In genomic region chr14:103141117-103141796, GRCh38 we compare ENCODE assay signal across 8 cellular contexts. TPM values are rescaled to one million over a fixed set of nuclear protein-coding genes. Genes with fewer than 3 reads are reported as not detected.
A peak's percentile ranks its signal among the peaks of the same experiment; 100 is the strongest.
DNase-seq lines count a peak whose midpoint lies in the region; ATAC-seq lines count a peak whose summit lies in the region.

No MANE protein-coding gene starts in this region.

- peaks cover 34% of the 10 kb centered on the region for H3K27me3 Mint-ChIP-seq in activated CD4-positive, alpha-beta memory T cell treated with anti-CD3 and anti-CD28 coated beads for 36 hours

- intact Hi-C loops in activated CD4-positive, alpha-beta memory T cell treated with anti-CD3 and anti-CD28 coated beads for 36 hours (cut with micrococcal nuclease), result loop anchor here (1.0 kb wide), 1 partner anchor 63 kb away; no protein-coding TSS in a partner anchor

- no peak overlapping the region for H4K91ac ChIP-seq in mesenchymal stem cell (ENCODE audit: low read length)

- H3K4me3 ChIP-seq in mesenchymal stem cell (ENCODE audit: insufficient read depth in 1 of 2, low read depth in 1 of 2, low read length in 2 of 2), result no peak overlapping the region

- no peak overlapping the region for H2AFZ ChIP-seq in mesenchymal stem cell (ENCODE audit: low read depth, low read length)

- no peak overlapping the region for H3K23ac ChIP-seq in mesenchymal stem cell (ENCODE audit: low read length in 2 of 2)

- H3K9me3 ChIP-seq in mesenchymal stem cell (ENCODE audit: control insufficient read depth, low read length), result no peaks in the 10 kb centered on the region

- ATAC-seq in GM21717 (IDR thresholded peaks at IDR 0.05; ENCODE audit: unreplicated experiment), result peak; percentile 14
- no peak for ATAC-seq in HG02798 (IDR thresholded peaks at IDR 0.05; ENCODE audit: poor library complexity, unreplicated experiment)

- no peak overlapping the region for H3K27ac ChIP-seq in mesenchymal stem cell (ENCODE audit: low read length, poor library complexity, severe bottlenecking)

- H2BK12ac ChIP-seq in mesenchymal stem cell (ENCODE audit: low read length in 2 of 2), result no peak overlapping the region

- H2BK15ac ChIP-seq in mesenchymal stem cell (ENCODE audit: low read depth, poor library complexity, severe bottlenecking), result no peak overlapping the region

- no peaks in the 10 kb centered on the region for H3K9me3 Mint-ChIP-seq in activated CD4-positive, alpha-beta memory T cell treated with anti-CD3 and anti-CD28 coated beads for 36 hours

- H3K27me3 ChIP-seq in mesenchymal stem cell (ENCODE audit: control insufficient read depth in 1 of 2, insufficient read depth in 1 of 2, low read length in 2 of 2), result peaks cover 0 to 10% of the 10 kb centered on the region in 2 experiments

- H2BK5ac ChIP-seq in mesenchymal stem cell (ENCODE audit: low read depth, low read length, poor library complexity, severe bottlenecking), result no peak overlapping the region

- no peak overlapping the region for H3K18ac ChIP-seq in mesenchymal stem cell (ENCODE audit: low read depth in 1 of 2, low read length in 2 of 2)

- H3K9ac ChIP-seq in mesenchymal stem cell (ENCODE audit: low read length), result no peak overlapping the region

- H3K4me3 Mint-ChIP-seq in activated CD4-positive, alpha-beta memory T cell treated with anti-CD3 and anti-CD28 coated beads for 36 hours, result no peak overlapping the region

- POLR2A ChIA-PET in activated CD4-positive, alpha-beta memory T cell treated with anti-CD3 and anti-CD28 coated beads for 36 hours (lab: Charles Lee), result no interaction called here

- no peak overlapping the region for H3K4ac ChIP-seq in mesenchymal stem cell (ENCODE audit: low read depth in 1 of 2, low read length in 2 of 2)

- H3K14ac ChIP-seq in mesenchymal stem cell (ENCODE audit: low read length in 2 of 2), result no peak overlapping the region

- H3K36me3 ChIP-seq in mesenchymal stem cell (ENCODE audit: control insufficient read depth in 1 of 2, insufficient read depth in 2 of 2, low read depth in 1 of 2, low read length in 2 of 2), result peaks cover 0 to 2% of the 10 kb centered on the region in 2 experiments

- H3K4me1 Mint-ChIP-seq in activated CD4-positive, alpha-beta memory T cell treated with anti-CD3 and anti-CD28 coated beads for 36 hours (ENCODE audit: low read depth), result peaks cover 6% of the 10 kb centered on the region

- H3K27ac Mint-ChIP-seq in activated CD4-positive, alpha-beta memory T cell treated with anti-CD3 and anti-CD28 coated beads for 36 hours, result no peak overlapping the region

- peaks cover 35% of the 10 kb centered on the region for H3K4me1 ChIP-seq in mesenchymal stem cell (ENCODE audit: control insufficient read depth, insufficient read depth, low read depth, low read length)

- no peak overlapping the region for H3K4me2 ChIP-seq in mesenchymal stem cell (ENCODE audit: low read length, poor library complexity, severe bottlenecking)

- H3K36me3 Mint-ChIP-seq in activated CD4-positive, alpha-beta memory T cell treated with anti-CD3 and anti-CD28 coated beads for 36 hours, result no peaks in the 10 kb centered on the region

- H2AK5ac ChIP-seq in mesenchymal stem cell (ENCODE audit: low read length, severe bottlenecking), result no peak overlapping the region

- no peaks in the 10 kb centered on the region for H3K79me1 ChIP-seq in mesenchymal stem cell (replicated peaks; ENCODE audit: low read length, poor library complexity, severe bottlenecking)

- 35% methylated on average over 7 of the region's 8 CpGs for WGBS in mesenchymal stem cell

- no peak overlapping the region for H4K8ac ChIP-seq in mesenchymal stem cell (ENCODE audit: low read length)

- CTCF ChIA-PET in activated CD4-positive, alpha-beta memory T cell treated with anti-CD3 and anti-CD28 coated beads for 36 hours (lab: Charles Lee), result interaction anchor here (0.6 to 4.4 kb wide), 5 partner anchors 9 to 66 kb away, joined by 3 to 24 read pairs (median 3); no protein-coding TSS in a partner anchor

- DNase-seq in EL (peak; percentile 52), NCI-H1436 (lab: John Stamatoyannopoulos, UW) (peak; percentile 78), kidney tubule cell (ENCODE audit: low spot score) (peak; percentile 72), ureter (ENCODE audit: low spot score) (peak; percentile 51), mesenchymal stem cell (no peak)
- peak; percentile 57 for DNase-seq in activated CD4-positive, alpha-beta memory T cell treated with anti-CD3 and anti-CD28 coated beads for 36 hours

- H2BK120ac ChIP-seq in mesenchymal stem cell (ENCODE audit: low read depth, low read length), result no peak overlapping the region

RNA-seq across cellular contexts. Expression of gene TNFAIP2, which starts 18.0 kb away (rescaled TPM):
- total RNA-seq in activated CD4-positive, alpha-beta memory T cell treated with anti-CD3 and anti-CD28 coated beads for 36 hours, result under 1 TPM; 0.50 to 0.56 TPM
- total RNA-seq in ureter, result 720 TPM
- polyA plus RNA-seq in mesenchymal stem cell (2013, experiment 1 of 2), result 29.2 TPM
- polyA plus RNA-seq in mesenchymal stem cell (2013, experiment 2 of 2), result 27.7 TPM

RNA-seq across cellular contexts. Expression of gene EXOC3L4, which starts 46.7 kb away (rescaled TPM):
- not detected for total RNA-seq in activated CD4-positive, alpha-beta memory T cell treated with anti-CD3 and anti-CD28 coated beads for 36 hours
- 2.5 TPM for total RNA-seq in ureter
- polyA plus RNA-seq in mesenchymal stem cell (2013, experiment 1 of 2), result not detected
- polyA plus RNA-seq in mesenchymal stem cell (2013, experiment 2 of 2), result 0.05 TPM

RNA-seq across cellular contexts. Expression of gene LBHD2, which starts 57.2 kb away (rescaled TPM):
- not detected for total RNA-seq in activated CD4-positive, alpha-beta memory T cell treated with anti-CD3 and anti-CD28 coated beads for 36 hours
- not detected for total RNA-seq in ureter
- polyA plus RNA-seq in mesenchymal stem cell (2013, experiment 1 of 2), result not detected
- not detected for polyA plus RNA-seq in mesenchymal stem cell (2013, experiment 2 of 2)

Comparison
In these comparisons a context has a peak if more than half of its experiments do, and no peak if none do; other contexts are left out.
1. RNA of gene TNFAIP2, which starts 18.0 kb away (total RNA-seq): 720 TPM in ureter (single experiment); 0.50 to 0.56 TPM in activated CD4-positive, alpha-beta memory T cell treated with anti-CD3 and anti-CD28 coated beads for 36 hours; every median in the first group is over 100 times any median in the second.